In the genomic region with DNA sequence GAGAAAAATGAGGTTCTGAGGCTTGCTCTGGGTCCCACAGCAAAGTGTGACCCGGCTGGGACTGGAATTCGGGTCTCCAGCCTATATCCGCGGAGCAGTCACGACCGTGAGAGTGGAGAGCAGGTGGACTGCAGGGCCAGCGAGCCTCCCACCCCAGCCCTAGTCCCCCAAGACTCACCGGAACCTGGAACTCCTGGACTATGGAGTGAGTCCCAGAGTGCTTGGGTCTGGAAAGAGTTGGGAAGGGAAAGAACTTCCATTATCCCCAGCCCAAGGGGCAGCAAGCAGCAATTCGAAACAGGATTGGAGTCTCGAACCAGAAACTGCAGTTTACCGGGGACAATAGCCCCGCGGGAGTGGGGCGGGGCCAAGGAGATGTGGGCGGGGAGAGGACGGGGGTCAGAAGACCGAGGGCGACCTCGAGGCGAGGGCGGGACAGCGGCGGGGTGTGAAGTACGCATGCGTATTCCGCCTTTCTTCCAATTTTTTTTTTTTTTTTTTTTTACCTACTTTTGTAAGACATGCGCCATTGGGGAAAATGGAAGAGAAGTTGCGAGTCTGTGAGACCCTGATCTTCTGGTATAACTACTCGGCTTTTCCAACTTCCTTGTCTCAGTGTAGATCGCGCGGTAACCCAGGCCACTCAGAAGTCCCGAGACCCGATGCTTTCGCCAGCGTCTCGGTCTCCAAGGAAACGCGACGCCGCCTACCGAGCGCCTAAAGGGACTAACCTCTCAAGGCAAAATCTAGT, we compare ENCODE assay signal across 8 cellular contexts. TPM values are rescaled to one million over a fixed set of nuclear protein-coding genes. Genes with fewer than 3 reads are reported as not detected.
DNase-seq lines count a peak whose midpoint lies in the region; ATAC-seq and TF ChIP-seq lines count a peak whose summit lies in the region.

A gene with protein sequence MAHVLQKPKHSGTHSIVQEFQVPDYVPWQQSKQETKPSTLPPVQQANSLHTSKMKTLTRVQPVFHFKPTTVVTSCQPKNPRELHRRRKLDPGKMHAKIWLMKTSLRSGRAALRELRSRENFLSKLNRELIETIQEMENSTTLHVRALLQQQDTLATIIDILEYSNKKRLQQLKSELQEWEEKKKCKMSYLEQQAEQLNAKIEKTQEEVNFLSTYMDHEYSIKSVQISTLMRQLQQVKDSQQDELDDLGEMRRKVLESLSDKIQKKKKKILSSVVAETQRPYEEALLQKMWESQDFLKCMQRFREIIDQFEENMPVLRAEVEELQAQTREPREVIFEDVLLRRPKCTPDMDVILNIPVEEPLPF (minus strand): TSS at position 670 of the 751 bp plus-strand sequence. CDS start 140 bp downstream, at position 530.

- peak; percentile 83 for ATAC-seq in GM19035 (IDR thresholded peaks at IDR 0.05; ENCODE audit: unreplicated experiment)
- peak; percentile 85 for ATAC-seq in HG03354 (IDR thresholded peaks at IDR 0.05; ENCODE audit: poor library complexity, severe bottlenecking, unreplicated experiment)
- ATAC-seq in left colon = peak; percentile 97

- peak within 1 kb of the TSS; percentile 88 for H3K4me3 ChIP-seq in choroid plexus epithelial cell (ENCODE audit: low read depth, low read length)

- peak; percentile 90 for DNase-seq in Ammon's horn (ENCODE audit: low spot score)
- DNase-seq in NCI-H460 (ENCODE audit: extremely low read depth, low read depth) = peak; percentile 90
- peak; percentile 75 to 90 for DNase-seq in activated CD4-positive, alpha-beta T cell treated with anti-CD3 and anti-CD28 coated beads for 24 hours (ENCODE audit: low read depth in 2 of 2)
- peak; percentile 97 for DNase-seq in choroid plexus epithelial cell (ENCODE audit: low read depth)
- DNase-seq in left colon = peak; percentile 95
- DNase-seq in stimulated activated CD4-positive, alpha-beta T cell treated with anti-CD3 and anti-CD28 coated beads, Interleukin-1b, Interleukin-23, amount 100 ng/mL, for 4 hours (ENCODE audit: low read depth in 2 of 2) = peak; percentile 73 to 86

- intact Hi-C loops in left colon (cut with DNase I, micrococcal nuclease) = no loop called here

- TF ChIP-seq CTCF in choroid plexus epithelial cell (conservative IDR thresholded peaks at IDR 0.05; ENCODE audit: low read depth, low read length) = peak; percentile 73

RNA-seq across cellular contexts. Expression of the gene that starts here (rescaled TPM):
- 1.0 and 3.4 TPM in 2 replicates for total RNA-seq in NCI-H460 (2014; rRNA removed; shearing (Covaris generic))
- polyA plus RNA-seq in NCI-H460 (2014; cell fraction: nucleus; rRNA removed) = 5.3 and 6.9 TPM in 2 replicates
- 10 to 100 TPM; 10.1 to 13.1 TPM for total RNA-seq in left colon

Comparison
In these comparisons a context has a peak if more than half of its experiments do, and no peak if none do; other contexts are left out.
1. Peak in every context shown above with its lines: DNase-seq, ATAC-seq and H3K4me3 ChIP-seq.